ENCODE assay signal across 7 cellular contexts in genomic region chr1:226639206-226639605, GRCh38.
DNase-seq lines count a peak whose midpoint lies in the region; ATAC-seq and TF ChIP-seq lines count a peak whose summit lies in the region.
"Not testable (repeated sequence)": the region's sequence is repeated elsewhere in the genome, so short reads cannot be mapped to it uniquely, and the experiment has no call there.

No MANE protein-coding gene starts in this region.

- not testable (repeated sequence) for ATAC-seq in CD4-positive, alpha-beta T cell (ENCODE audit: poor library complexity); naive thymus-derived CD4-positive, alpha-beta T cell; stimulated activated effector memory CD8-positive, alpha-beta T cell treated with anti-CD3 and anti-CD28 coated beads, Interleukin-12 subunit alpha, Interleukin-12 subunit beta, amount 100 ng/mL, for 72 hours

- peak in 1 of 10 experiments; percentile 29 for DNase-seq in CD4-positive, alpha-beta T cell
- peak; percentile 10 for DNase-seq in activated CD8-positive, alpha-beta memory T cell treated with anti-CD3 and anti-CD28 coated beads, Interleukin-2, amount 50 U/mL, for 4 hours
- not testable (repeated sequence) for DNase-seq in left ventricle myocardium inferior; naive thymus-derived CD4-positive, alpha-beta T cell; stimulated activated effector memory CD8-positive, alpha-beta T cell treated with anti-CD3 and anti-CD28 coated beads, Interleukin-12 subunit alpha, Interleukin-12 subunit beta, amount 100 ng/mL, for 72 hours (ENCODE audit: low spot score in 2 of 2)
- peak in 1 of 2 donors; percentile 14 for DNase-seq in uterus

- TF ChIP-seq POLR2A in uterus (IDR thresholded peaks at IDR 0.05): not testable (repeated sequence)

- not testable (repeated sequence) for TF ChIP-seq CTCF in CD4-positive, alpha-beta T cell (IDR thresholded peaks at IDR 0.05); left ventricle myocardium inferior (IDR thresholded peaks at IDR 0.05; ENCODE audit: borderline replicate concordance); uterus (IDR thresholded peaks at IDR 0.05)

- not testable (repeated sequence) for H3K9me3 Mint-ChIP-seq in CD4-positive, alpha-beta T cell; activated naive CD4-positive, alpha-beta T cell treated with anti-CD3 and anti-CD28 coated beads, Interleukin-2, amount 50 U/mL, for 24 hours; naive thymus-derived CD4-positive, alpha-beta T cell; stimulated activated effector memory CD8-positive, alpha-beta T cell treated with anti-CD3 and anti-CD28 coated beads, Interleukin-12 subunit alpha, Interleukin-12 subunit beta, amount 100 ng/mL, for 72 hours

- peaks cover 57% of the 10 kb centered on the region for H3K4me1 ChIP-seq in left ventricle myocardium inferior
- peaks cover 34 to 45% of the 10 kb centered on the region in 2 donors for H3K4me1 ChIP-seq in naive thymus-derived CD4-positive, alpha-beta T cell (ENCODE audit: control insufficient read depth in 2 of 2, insufficient read depth in 2 of 2, low read length in 2 of 2)
- H3K4me1 ChIP-seq in uterus: peaks cover 0 to 11% of the 10 kb centered on the region in 2 donors

- H3K4me3 Mint-ChIP-seq in CD4-positive, alpha-beta T cell; activated naive CD4-positive, alpha-beta T cell treated with anti-CD3 and anti-CD28 coated beads, Interleukin-2, amount 50 U/mL, for 24 hours; naive thymus-derived CD4-positive, alpha-beta T cell; stimulated activated effector memory CD8-positive, alpha-beta T cell treated with anti-CD3 and anti-CD28 coated beads, Interleukin-12 subunit alpha, Interleukin-12 subunit beta, amount 100 ng/mL, for 72 hours: not testable (repeated sequence)

- H3K4me3 ChIP-seq in left ventricle myocardium inferior; naive thymus-derived CD4-positive, alpha-beta T cell (ENCODE audit: low read length); uterus: not testable (repeated sequence)

- not testable (repeated sequence) for H3K27me3 Mint-ChIP-seq in CD4-positive, alpha-beta T cell; activated naive CD4-positive, alpha-beta T cell treated with anti-CD3 and anti-CD28 coated beads, Interleukin-2, amount 50 U/mL, for 24 hours; naive thymus-derived CD4-positive, alpha-beta T cell

- H3K36me3 ChIP-seq in left ventricle myocardium inferior: peaks cover 36% of the 10 kb centered on the region
- H3K36me3 ChIP-seq in naive thymus-derived CD4-positive, alpha-beta T cell (ENCODE audit: control insufficient read depth in 2 of 3, insufficient read depth in 3 of 3, low read length in 3 of 3): peaks cover 11 to 92% (median 26%) of the 10 kb centered on the region in 3 experiments
- not testable (repeated sequence) for H3K36me3 ChIP-seq in uterus

- H3K27ac Mint-ChIP-seq in CD4-positive, alpha-beta T cell: peak overlapping the region; percentile 55
- H3K27ac Mint-ChIP-seq in activated naive CD4-positive, alpha-beta T cell treated with anti-CD3 and anti-CD28 coated beads, Interleukin-2, amount 50 U/mL, for 24 hours: peak overlapping the region; percentile 35
- H3K27ac Mint-ChIP-seq in naive thymus-derived CD4-positive, alpha-beta T cell: peak overlapping the region in 6 of 9 donors; percentile 51 to 94 (median 68)
- H3K27ac Mint-ChIP-seq in stimulated activated effector memory CD8-positive, alpha-beta T cell treated with anti-CD3 and anti-CD28 coated beads, Interleukin-12 subunit alpha, Interleukin-12 subunit beta, amount 100 ng/mL, for 72 hours: peak overlapping the region; percentile 80

- POLR2A ChIA-PET in CD4-positive, alpha-beta T cell (lab: Charles Lee): interaction anchor here (1.1 to 2.1 kb wide), 2 partner anchors 14 to 100 kb away, joined by 3 to 7 read pairs; partner anchors contain the start of gene ITPKB
- POLR2A ChIA-PET in naive thymus-derived CD4-positive, alpha-beta T cell (lab: Charles Lee): not testable (repeated sequence)

- CTCF ChIA-PET in CD4-positive, alpha-beta T cell (lab: Charles Lee): not testable (repeated sequence)
- CTCF ChIA-PET in naive thymus-derived CD4-positive, alpha-beta T cell (lab: Charles Lee): interaction anchor here (1.2 to 7.2 kb wide), 2 partner anchors 11 to 188 kb away, joined by 3 to 60 read pairs; no protein-coding TSS in a partner anchor

- not testable (repeated sequence) for H3K27ac ChIP-seq in CD4-positive, alpha-beta T cell (ENCODE audit: low read depth, low read length)
- H3K27ac ChIP-seq in left ventricle myocardium inferior (replicated peaks) (peak overlapping the region; percentile 77), uterus (peak overlapping the region; percentile 83 to 85)
- H3K27ac ChIP-seq in naive thymus-derived CD4-positive, alpha-beta T cell (ENCODE audit: low read depth, low read length): peak overlapping the region; percentile 7

- peaks cover 92% of the 10 kb centered on the region for H3K36me3 Mint-ChIP-seq in CD4-positive, alpha-beta T cell (ENCODE audit: low read depth)
- H3K36me3 Mint-ChIP-seq in activated naive CD4-positive, alpha-beta T cell treated with anti-CD3 and anti-CD28 coated beads, Interleukin-2, amount 50 U/mL, for 24 hours: not testable (repeated sequence)
- H3K36me3 Mint-ChIP-seq in naive thymus-derived CD4-positive, alpha-beta T cell: peaks cover 6 to 28% (median 20%) of the 10 kb centered on the region in 5 donors
- H3K36me3 Mint-ChIP-seq in stimulated activated effector memory CD8-positive, alpha-beta T cell treated with anti-CD3 and anti-CD28 coated beads, Interleukin-12 subunit alpha, Interleukin-12 subunit beta, amount 100 ng/mL, for 72 hours: peaks cover 84% of the 10 kb centered on the region

- intact Hi-C loops in CD4-positive, alpha-beta T cell (cut with DNase I, micrococcal nuclease); naive thymus-derived CD4-positive, alpha-beta T cell (cut with micrococcal nuclease); uterus (cut with DNase I; ENCODE audit: low total_unique reads): not testable (repeated sequence)
- intact Hi-C loops in left ventricle myocardium inferior (cut with micrococcal nuclease): loop anchor here (10.0 kb wide), 1 partner anchor 46 kb away; no protein-coding TSS in a partner anchor

- not testable (repeated sequence) for H3K27me3 ChIP-seq in CD4-positive, alpha-beta T cell (ENCODE audit: control insufficient read depth, insufficient read depth, low read length); left ventricle myocardium inferior (ENCODE audit: low read depth); naive thymus-derived CD4-positive, alpha-beta T cell (ENCODE audit: control insufficient read depth in 2 of 2, insufficient read depth in 2 of 2, low read length in 2 of 2); uterus

- H3K4me1 Mint-ChIP-seq in CD4-positive, alpha-beta T cell (ENCODE audit: low read depth): peaks cover 54% of the 10 kb centered on the region
- H3K4me1 Mint-ChIP-seq in activated naive CD4-positive, alpha-beta T cell treated with anti-CD3 and anti-CD28 coated beads, Interleukin-2, amount 50 U/mL, for 24 hours: peaks cover 51% of the 10 kb centered on the region
- H3K4me1 Mint-ChIP-seq in naive thymus-derived CD4-positive, alpha-beta T cell: peaks cover 40 to 84% (median 47%) of the 10 kb centered on the region in 7 donors
- H3K4me1 Mint-ChIP-seq in stimulated activated effector memory CD8-positive, alpha-beta T cell treated with anti-CD3 and anti-CD28 coated beads, Interleukin-12 subunit alpha, Interleukin-12 subunit beta, amount 100 ng/mL, for 72 hours: peaks cover 49% of the 10 kb centered on the region

- H3K9me3 ChIP-seq in CD4-positive, alpha-beta T cell (ENCODE audit: control insufficient read depth, low read length); left ventricle myocardium inferior (replicated peaks); naive thymus-derived CD4-positive, alpha-beta T cell (ENCODE audit: control insufficient read depth in 2 of 3, low read length in 3 of 3); uterus: not testable (repeated sequence)
